In the genomic region with DNA sequence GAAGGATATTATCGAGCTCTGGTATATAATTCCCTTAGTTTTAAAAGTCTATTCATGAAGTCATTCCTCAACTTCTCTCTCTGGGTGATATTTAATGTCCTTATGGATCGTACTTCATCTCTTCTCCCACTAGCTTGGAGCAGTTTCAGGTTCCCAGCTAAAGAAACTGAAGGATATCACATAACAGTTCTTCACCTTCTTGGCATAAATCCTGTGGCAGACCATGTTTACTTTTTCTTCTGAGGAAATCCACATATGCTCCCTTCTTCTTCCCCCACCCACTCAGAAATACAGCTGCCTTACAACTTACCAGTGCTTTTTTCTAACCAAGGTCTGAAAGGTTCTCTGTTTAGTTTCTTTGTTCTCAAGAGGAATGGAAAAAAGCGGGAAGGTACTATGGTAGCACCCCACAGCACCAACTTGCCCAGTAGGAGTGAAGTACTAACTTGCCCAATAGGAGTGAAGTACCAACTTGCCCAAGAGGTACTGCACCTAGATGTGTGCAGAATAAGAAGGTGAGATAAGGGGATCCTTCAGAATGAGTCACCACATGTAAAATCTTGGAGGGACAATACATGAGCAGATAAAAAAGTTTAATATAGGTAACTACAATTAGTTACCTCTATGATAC, we compare ENCODE assay signal across 16 cellular contexts.
"Had no signal": no experiment of that assay in that cellular context is flagged by ENCODE, and none has a peak within 500 bp of the region (broad histone marks: within the 10 kb centered on the region; RNA-seq: fewer than 3 reads in every experiment).

No MANE protein-coding gene starts in this region.

- ATAC-seq: activated CD4-positive, alpha-beta T cell treated with anti-CD3 and anti-CD28 coated beads for 36 hours; left lobe of liver; stimulated activated naive CD8-positive, alpha-beta T cell treated with anti-CD3 and anti-CD28 coated beads, Interleukin-15, amount 100 ng/mL, for 72 hours had no signal

- H3K4me1 ChIP-seq: parathyroid adenoma, uterus had no signal

- H3K27ac ChIP-seq: parathyroid adenoma, uterus, VCaP had no signal

- DNase-seq: activated CD4-positive, alpha-beta memory T cell treated with anti-CD3 and anti-CD28 coated beads, Interleukin-2, amount 10 ng/mL, durations not matched to agents 7 days and 5 days; activated CD4-positive, alpha-beta T cell treated with anti-CD3 and anti-CD28 coated beads for 36 hours; activated naive CD8-positive, alpha-beta T cell treated with anti-CD3 and anti-CD28 coated beads, Interleukin-2, amount 10 ng/mL, durations not matched to agents 7 days and 5 days; cerebellar nuclear complex; dermis blood vessel endothelial cell; erythroblast; foreskin fibroblast; immature natural killer cell; stimulated activated CD4-positive, alpha-beta T cell treated with anti-CD3 and anti-CD28 coated beads, Interleukin-15, amount 100 ng/mL, for 24 hours; stimulated activated CD4-positive, alpha-beta T cell treated with anti-CD3 and anti-CD28 coated beads, Interleukin-4, amount 100 ng/mL, for 24 hours; stimulated activated naive CD8-positive, alpha-beta T cell treated with anti-CD3 and anti-CD28 coated beads, Interleukin-15, amount 100 ng/mL, for 72 hours; T-helper 1 cell; uterus had no signal

- H3K4me3 ChIP-seq: uterus had no signal

- H3K9me3 ChIP-seq: uterus had no signal

- H3K27me3 ChIP-seq: uterus had no signal

- H3K36me3 ChIP-seq: uterus had no signal
